15 cellular contexts compared by ENCODE assay signal in genomic region chr12:116184766-116185165, GRCh38.
DNase-seq lines count a peak whose midpoint lies in the region; ATAC-seq and TF ChIP-seq lines count a peak whose summit lies in the region.
"Had no signal": no experiment of that assay in that cellular context is flagged by ENCODE, and none has a peak within 500 bp of the region (broad histone marks: within the 10 kb centered on the region; RNA-seq: fewer than 3 reads in every experiment).

No MANE protein-coding gene starts in this region.

- H3K9ac ChIP-seq in MM.1S (ENCODE audit: low read length): no peak overlapping the region
- H3K9ac ChIP-seq: BLaER1 treated with 17β-estradiol and CSF1 and Interleukin-3, amounts not matched to agents 10 nM and 100 nM had no signal

- no peak overlapping the region for H3K4me2 ChIP-seq in MM.1S (ENCODE audit: low read depth, low read length)

- no peaks in the 10 kb centered on the region for H3K27me3 Mint-ChIP-seq in activated T-cell treated with anti-CD3 and anti-CD28 coated beads, Interleukin-2, amount 50 U/mL, for 72 hours (ENCODE audit: low read depth)
- peaks cover 4% of the 10 kb centered on the region; the same call in 1 of the 2 replicates for H3K27me3 Mint-ChIP-seq in HFFc6 (ENCODE audit: insufficient read depth)

- peaks cover 98% of the 10 kb centered on the region for H3K79me2 ChIP-seq in MM.1S (ENCODE audit: low read length)

- H3K36me3 ChIP-seq in neutrophil: no peaks in the 10 kb centered on the region
- no peaks in the 10 kb centered on the region for H3K36me3 ChIP-seq in MM.1S (replicated peaks; ENCODE audit: insufficient read depth, low read length)
- H3K36me3 ChIP-seq: MG63 had no signal

- H3K27me3 ChIP-seq in neutrophil: no peaks in the 10 kb centered on the region
- H3K27me3 ChIP-seq in MM.1S (replicated peaks; ENCODE audit: insufficient read depth, low read length): no peaks in the 10 kb centered on the region
- H3K27me3 ChIP-seq: BLaER1 treated with 17β-estradiol and CSF1 and Interleukin-3, amounts not matched to agents 10 nM and 100 nM; MG63 had no signal

- H3K27ac ChIP-seq in neutrophil: peak overlapping the region; percentile 71
- no peak overlapping the region for H3K27ac ChIP-seq in MM.1S (ENCODE audit: low read length)

- H3F3A ChIP-seq in MM.1S (ENCODE audit: insufficient read depth, low read length): no peaks in the 10 kb centered on the region

- H3K4me3 ChIP-seq in choroid plexus epithelial cell (ENCODE audit: low read depth, low read length) (no peak overlapping the region), neutrophil (ENCODE audit: low read depth in 1 of 2, low read length in 1 of 2) (peak overlapping the region in 1 of 2 experiments; percentile 4), MM.1S (ENCODE audit: low read length) (no peak overlapping the region)
- H3K4me3 ChIP-seq: BLaER1 treated with 17β-estradiol and CSF1 and Interleukin-3, amounts not matched to agents 10 nM and 100 nM; MG63 had no signal

- H3K4me1 ChIP-seq in neutrophil (ENCODE audit: control insufficient read depth in 1 of 2, insufficient read depth in 1 of 2, low read depth in 1 of 2, low read length in 1 of 2): peaks cover 72 to 81% of the 10 kb centered on the region in 2 experiments
- H3K4me1 ChIP-seq in MM.1S (ENCODE audit: low read length): no peaks in the 10 kb centered on the region

- H3K9me2 ChIP-seq in MM.1S (replicated peaks; ENCODE audit: insufficient read depth, low read length): no peaks in the 10 kb centered on the region

- ATAC-seq in activated T-cell treated with anti-CD3 and anti-CD28 coated beads, Interleukin-2, amount 50 U/mL, for 72 hours (replicated peaks in 1 of 2): no peak

- peaks cover 24% of the 10 kb centered on the region for H4K20me1 ChIP-seq in MM.1S (ENCODE audit: insufficient read depth, low read length)

- peaks cover 0 to 2% of the 10 kb centered on the region in 2 donors for H3K36me3 Mint-ChIP-seq in activated T-cell treated with anti-CD3 and anti-CD28 coated beads, Interleukin-2, amount 50 U/mL, for 72 hours (ENCODE audit: insufficient read depth in 2 of 2)
- H3K36me3 Mint-ChIP-seq in HFFc6 (ENCODE audit: low read depth): no peaks in the 10 kb centered on the region

- peak overlapping the region in 1 of 2 donors; percentile 57 for H3K4me3 Mint-ChIP-seq in activated T-cell treated with anti-CD3 and anti-CD28 coated beads, Interleukin-2, amount 50 U/mL, for 72 hours
- no peak overlapping the region for H3K4me3 Mint-ChIP-seq in HFFc6

- peak overlapping the region; percentile 51 for H3K27ac Mint-ChIP-seq in activated T-cell treated with anti-CD3 and anti-CD28 coated beads, Interleukin-2, amount 50 U/mL, for 72 hours
- H3K27ac Mint-ChIP-seq in HFFc6: peak overlapping the region; percentile 32

- no peaks in the 10 kb centered on the region for H3K9me3 Mint-ChIP-seq in activated T-cell treated with anti-CD3 and anti-CD28 coated beads, Interleukin-2, amount 50 U/mL, for 72 hours
- H3K9me3 Mint-ChIP-seq in HFFc6: no peaks in the 10 kb centered on the region

- TF ChIP-seq CTCF in HFFc6 (IDR thresholded peaks at IDR 0.05) (no peak), choroid plexus epithelial cell (conservative IDR thresholded peaks at IDR 0.05; ENCODE audit: low read depth, low read length) (no peak), neutrophil (IDR thresholded peaks at IDR 0.05) (no peak), MM.1S (IDR thresholded peaks at IDR 0.05; ENCODE audit: low read length) (no peak)

- peaks cover 90% of the 10 kb centered on the region for H3K4me1 Mint-ChIP-seq in activated T-cell treated with anti-CD3 and anti-CD28 coated beads, Interleukin-2, amount 50 U/mL, for 72 hours (ENCODE audit: low read depth)
- peaks cover 75% of the 10 kb centered on the region for H3K4me1 Mint-ChIP-seq in HFFc6 (ENCODE audit: low read depth)

- H2AFZ ChIP-seq in MM.1S (ENCODE audit: low read length): no peak overlapping the region

- DNase-seq in activated T-cell treated with anti-CD3 and anti-CD28 coated beads, Interleukin-2, amount 50 U/mL, for 72 hours: no peak
- DNase-seq in activated T-cell treated with anti-CD3 and anti-CD28 coated beads for 4 hours: no peak
- DNase-seq in HFFc6: no peak
- peak; percentile 44 for DNase-seq in choroid plexus epithelial cell (ENCODE audit: low read depth)
- no peak for DNase-seq in Kasumi-1 (lab: John Stamatoyannopoulos, UW)
- DNase-seq in H4 (ENCODE audit: low spot score): no peak
- no peak for DNase-seq in MM.1S
- DNase-seq: MG63, NCI-H1105 treated with DMSO at 0.1 percent for 48 hours, NCI-H1694 treated with DMSO at 0.1 percent for 48 hours, NCI-H2107, NCI-H2227 treated with DMSO at 0.1 percent for 48 hours, NCI-H524 had no signal

- no peaks in the 10 kb centered on the region for H3K9me3 ChIP-seq in neutrophil
- H3K9me3 ChIP-seq in MM.1S (replicated peaks; ENCODE audit: insufficient read depth, low read length): no peaks in the 10 kb centered on the region
- H3K9me3 ChIP-seq: BLaER1 treated with 17β-estradiol and CSF1 and Interleukin-3, amounts not matched to agents 10 nM and 100 nM; MG63 had no signal
